Comparison of ENCODE assay signal across 24 cellular contexts in genomic region chr9:135228983-135229625, GRCh38.
DNase-seq lines count a peak whose midpoint lies in the region; ATAC-seq, FAIRE-seq and TF ChIP-seq lines count a peak whose summit lies in the region.
"Had no signal": no experiment of that assay in that cellular context is flagged by ENCODE, and none has a peak within 500 bp of the region (broad histone marks: within the 10 kb centered on the region; RNA-seq: fewer than 3 reads in every experiment).

No MANE protein-coding gene starts in this region.

- 20% methylated on average over 1 of the region's 14 CpGs for WGBS in right lobe of liver (ENCODE audit: insufficient coverage, low coverage, low lambda C conversion rate, missing lambda C conversion rate)
- WGBS in HepG2 (ENCODE audit: low lambda C conversion rate), result 11% methylated on average over 7 of the region's 14 CpGs
- WGBS in heart left ventricle, 4 donors, result 72 to 81% (median 80%) methylated on average over 4 to 14 of the region's 14 CpGs
- WGBS in neuronal stem cell (ENCODE audit: extremely low coverage in 2 of 2, insufficient read length in 2 of 2, insufficient replicate concordance in 1 of 2), 2 donors, result no CpG with 5 or more reads among the region's 14 CpGs

- intact Hi-C loops in right lobe of liver (cut with DNase I) (no loop called here), HepG2 (cut with micrococcal nuclease; ENCODE audit: unreplicated experiment) (no loop called here), heart left ventricle (cut with DNase I) (no loop called here), upper lobe of right lung (cut with DNase I) (no loop called here)

- H3K27ac ChIP-seq in right lobe of liver (no peak overlapping the region), HepG2 (ENCODE audit: extremely low read length, insufficient read depth, low read length) (no peak overlapping the region), heart left ventricle (no peak overlapping the region), neuronal stem cell (replicated peaks; ENCODE audit: low read length) (no peak overlapping the region), upper lobe of right lung (no peak overlapping the region)
- H3K27ac ChIP-seq: BLaER1, PC-9 had no signal

- H4K91ac ChIP-seq in neuronal stem cell (ENCODE audit: low read depth, low read length, poor library complexity), result no peak overlapping the region

- H3K4ac ChIP-seq in neuronal stem cell (ENCODE audit: low read length), result no peak overlapping the region

- peak overlapping the region; percentile 80 for H3K18ac ChIP-seq in neuronal stem cell (ENCODE audit: low read length)

- DNase-seq in right lobe of liver (peak in 2 of 3 donors; percentile 11 to 35), HepG2 (ENCODE audit: low spot score) (no peak), heart left ventricle (peak in 3 of 5 donors; percentile 4 to 37 (median 8)), neuronal stem cell (ENCODE audit: low spot score) (no peak), upper lobe of right lung (peak; percentile 42), T1000 (lab: John Stamatoyannopoulos, UW) (no peak), NCI-H446 (lab: John Stamatoyannopoulos, UW) (no peak)
- DNase-seq: CD4-positive, CD25-positive, alpha-beta regulatory T cell; HFFc6; IMR-90; KG1; MG63; NCI-H1105 treated with DMSO at 0.1 percent for 48 hours; NCI-H2029; NCI-H446 treated with DMSO at 0.1 percent for 48 hours; NCI-H526 treated with DMSO at 0.1 percent for 48 hours; PC-9; SHP77 treated with DMSO at 0.1 percent for 48 hours had no signal

- H2AFZ ChIP-seq in HepG2 (ENCODE audit: low read length) (no peak overlapping the region), neuronal stem cell (ENCODE audit: low read length) (no peak overlapping the region)
- H2AFZ ChIP-seq: GM23338, PC-9 had no signal

- TF ChIP-seq POLR2A in right lobe of liver (IDR thresholded peaks at IDR 0.05), result no peak
- TF ChIP-seq POLR2A in HepG2 (IDR thresholded peaks at IDR 0.05; ENCODE audit: insufficient read depth in 1 of 2, low read depth in 2 of 2, low read length in 2 of 2), result no peak
- TF ChIP-seq POLR2A in heart left ventricle (IDR thresholded peaks at IDR 0.05), result no peak

- BruUV-seq in HepG2 (replicated peaks; lab: Mats Ljungman, UMichigan), result no TSS peak

- H4K8ac ChIP-seq in neuronal stem cell (ENCODE audit: low read depth, low read length), result peak overlapping the region; percentile 3

- no peak for TF ChIP-seq CTCF in right lobe of liver (IDR thresholded peaks at IDR 0.05)
- no peak for TF ChIP-seq CTCF in HepG2 (CRISPR knock-in tag; IDR thresholded peaks at IDR 0.05)
- no peak for TF ChIP-seq CTCF in heart left ventricle (IDR thresholded peaks at IDR 0.05)
- TF ChIP-seq CTCF in upper lobe of right lung (IDR thresholded peaks at IDR 0.05), result no peak

- H2BK12ac ChIP-seq in neuronal stem cell (ENCODE audit: low read length), result peak overlapping the region; percentile 30

- no peak overlapping the region for H3K4me3 ChIP-seq in right lobe of liver
- no peak overlapping the region for H3K4me3 ChIP-seq in HepG2 (replicated peaks in 1 of 3; ENCODE audit: insufficient read depth in 1 of 3, low read depth in 2 of 3, low read length in 3 of 3)
- no peak overlapping the region for H3K4me3 ChIP-seq in heart left ventricle
- H3K4me3 ChIP-seq in neuronal stem cell (ENCODE audit: low read length in 2 of 2), result peak overlapping the region in 1 of 2 donors; percentile 36
- no peak overlapping the region for H3K4me3 ChIP-seq in upper lobe of right lung
- H3K4me3 ChIP-seq: BLaER1, GM23338, HAP-1, MG63, PC-9 had no signal

- in situ Hi-C loops in HepG2 (cut with HindIII; ENCODE audit: extremely low pct_ligation_motif_present, low pct_unique_long_range_greater_than_20kb), result no loop called here

- POLR2A ChIA-PET in HepG2 (lab: Yijun Ruan, JAX), result no interaction called here

- no peak overlapping the region for H3K4me2 ChIP-seq in HepG2 (ENCODE audit: low read depth, low read length)
- H3K4me2 ChIP-seq in neuronal stem cell (ENCODE audit: insufficient read depth, low read length, poor library complexity, severe bottlenecking), result no peak overlapping the region
- H3K4me2 ChIP-seq: BLaER1, GM23338, PC-9 had no signal

- H3K9ac ChIP-seq in HepG2 (ENCODE audit: insufficient read depth, low read depth, low read length) (no peak overlapping the region), neuronal stem cell (ENCODE audit: low read depth, low read length, poor library complexity) (no peak overlapping the region)
- H3K9ac ChIP-seq: BLaER1 had no signal

- peak overlapping the region; percentile 87 for H2BK120ac ChIP-seq in neuronal stem cell (ENCODE audit: low read depth, low read length)

- H2BK5ac ChIP-seq in neuronal stem cell (ENCODE audit: low read length), result no peak overlapping the region

- no peak for FAIRE-seq in HepG2 (lab: Jason Lieb, UNC)
- FAIRE-seq: D721Med, GM18507 had no signal

- no peaks in the 10 kb centered on the region for H3K9me3 ChIP-seq in right lobe of liver
- no peaks in the 10 kb centered on the region for H3K9me3 ChIP-seq in HepG2 (ENCODE audit: low read length)
- peaks cover 0 to 12% (median 3%) of the 10 kb centered on the region in 12 donors for H3K9me3 ChIP-seq in heart left ventricle
- H3K9me3 ChIP-seq in neuronal stem cell (replicated peaks in 1 of 2; ENCODE audit: control insufficient read depth in 2 of 2, insufficient read depth in 1 of 2, low read depth in 1 of 2, low read length in 2 of 2), result peaks cover 0 to 10% of the 10 kb centered on the region in 2 donors
- peaks cover 5% of the 10 kb centered on the region for H3K9me3 ChIP-seq in upper lobe of right lung
- H3K9me3 ChIP-seq: HAP-1 had no signal

- peak overlapping the region; percentile 75 for H3K14ac ChIP-seq in neuronal stem cell (ENCODE audit: low read length)

- H3K27me3 ChIP-seq in right lobe of liver, result no peaks in the 10 kb centered on the region
- peaks cover 1 to 3% of the 10 kb centered on the region in 2 experiments; a peak in 1 of 5 replicates for H3K27me3 ChIP-seq in HepG2 (ENCODE audit: control insufficient read depth in 1 of 2, insufficient read depth in 2 of 2, low read length in 2 of 2)
- H3K27me3 ChIP-seq in heart left ventricle, result peaks cover 8 to 46% (median 15%) of the 10 kb centered on the region in 9 donors
- peaks cover 0 to 6% (median 0%) of the 10 kb centered on the region in 3 experiments for H3K27me3 ChIP-seq in neuronal stem cell (ENCODE audit: control insufficient read depth in 3 of 3, insufficient read depth in 3 of 3, low read depth in 1 of 3, low read length in 3 of 3)
- H3K27me3 ChIP-seq in upper lobe of right lung, result peaks cover 7% of the 10 kb centered on the region
- H3K27me3 ChIP-seq: BLaER1 had no signal

- ATAC-seq in right lobe of liver (no peak), HepG2 (no peak; the same call in 2 of the 3 replicates), heart left ventricle (no peak), upper lobe of right lung (no peak), GM18861 (IDR thresholded peaks at IDR 0.05; ENCODE audit: unreplicated experiment) (no peak)

- no peaks in the 10 kb centered on the region for H3K79me2 ChIP-seq in HepG2 (ENCODE audit: insufficient read depth, low read length)

- no peaks in the 10 kb centered on the region for H4K20me1 ChIP-seq in HepG2 (ENCODE audit: insufficient read depth, low read length)
- H4K20me1 ChIP-seq: BLaER1 had no signal

- CTCF ChIA-PET in HepG2 (lab: Yijun Ruan, JAX; ENCODE audit: low intra/inter-chr PET ratio, low total read pairs), result no interaction called here

- H2AK5ac ChIP-seq in neuronal stem cell (ENCODE audit: low read depth, low read length), result peak overlapping the region; percentile 88

- H3K79me1 ChIP-seq in neuronal stem cell (ENCODE audit: low read depth, low read length), result no peaks in the 10 kb centered on the region

- TF ChIP-seq RAD21 in HepG2 (CRISPR knock-in tag; IDR thresholded peaks at IDR 0.05), result no peak

- TF ChIP-seq EP300 in HepG2 (IDR thresholded peaks at IDR 0.05; ENCODE audit: low read depth in 2 of 2, low read length in 2 of 2) (no peak), HepG2 (CRISPR knock-in tag; IDR thresholded peaks at IDR 0.05; ENCODE audit: borderline replicate concordance) (no peak)

- H3K4me1 ChIP-seq in right lobe of liver (no peaks in the 10 kb centered on the region), HepG2 (ENCODE audit: insufficient read depth, low read length) (no peaks in the 10 kb centered on the region), heart left ventricle (no peaks in the 10 kb centered on the region), neuronal stem cell (ENCODE audit: control insufficient read depth in 2 of 2, insufficient read depth in 1 of 2, low read depth in 1 of 2, low read length in 2 of 2) (peaks cover 0 to 13% of the 10 kb centered on the region in 2 donors), upper lobe of right lung (peaks cover 4% of the 10 kb centered on the region)
- H3K4me1 ChIP-seq: HAP-1 had no signal

- peak overlapping the region; percentile 6 for H3K23ac ChIP-seq in neuronal stem cell (ENCODE audit: low read depth, low read length, poor library complexity)

- H3K36me3 ChIP-seq in right lobe of liver (no peaks in the 10 kb centered on the region), HepG2 (replicated peaks in 1 of 2; ENCODE audit: control insufficient read depth in 1 of 2, insufficient read depth in 2 of 2, low read length in 2 of 2) (no peaks in the 10 kb centered on the region), heart left ventricle (no peaks in the 10 kb centered on the region), neuronal stem cell (replicated peaks in 1 of 2; ENCODE audit: control insufficient read depth in 2 of 2, insufficient read depth in 2 of 2, low read length in 2 of 2) (no peaks in the 10 kb centered on the region), upper lobe of right lung (no peaks in the 10 kb centered on the region)
- H3K36me3 ChIP-seq: BLaER1, HAP-1, MG63 had no signal

- H2BK15ac ChIP-seq in neuronal stem cell (ENCODE audit: low read length), result peak overlapping the region; percentile 49

TF ChIP-seq in HepG2, 621 proteins besides CTCF, POLR2A, EP300 and RAD21 (continues in another document):
- no peak for TF ChIP-seq ATF4 (CRISPR knock-in tag; IDR thresholded peaks at IDR 0.05)
- no peak for TF ChIP-seq ZNF292 (CRISPR knock-in tag; IDR thresholded peaks at IDR 0.05; ENCODE audit: borderline replicate concordance, low read depth)
- TF ChIP-seq ZFAT (CRISPR knock-in tag; conservative IDR thresholded peaks at IDR 0.05), result no peak
- TF ChIP-seq ZNF501 (CRISPR knock-in tag; IDR thresholded peaks at IDR 0.05), result no peak
- no peak for TF ChIP-seq IRX3 (CRISPR knock-in tag; IDR thresholded peaks at IDR 0.05; ENCODE audit: borderline replicate concordance, low read depth)
- no peak for TF ChIP-seq MYC (CRISPR knock-in tag; IDR thresholded peaks at IDR 0.05; ENCODE audit: borderline replicate concordance)
- no peak for TF ChIP-seq ZNF7 (CRISPR knock-in tag; IDR thresholded peaks at IDR 0.05)
- TF ChIP-seq ZBTB42 (CRISPR knock-in tag; IDR thresholded peaks at IDR 0.05), result no peak
- no peak for TF ChIP-seq FOXK2 (IDR thresholded peaks at IDR 0.05)

Comparison
In these comparisons a context has a peak if more than half of its experiments do, and no peak if none do; other contexts are left out.
1. DNase-seq: peak in right lobe of liver (2 of 3), heart left ventricle (3 of 5) and upper lobe of right lung (single experiment); none in HepG2 (single experiment), neuronal stem cell (single experiment), T1000 (single experiment) and NCI-H446 (0 of 2).